ENCODE assay signal across 8 cellular contexts in the genomic region with DNA sequence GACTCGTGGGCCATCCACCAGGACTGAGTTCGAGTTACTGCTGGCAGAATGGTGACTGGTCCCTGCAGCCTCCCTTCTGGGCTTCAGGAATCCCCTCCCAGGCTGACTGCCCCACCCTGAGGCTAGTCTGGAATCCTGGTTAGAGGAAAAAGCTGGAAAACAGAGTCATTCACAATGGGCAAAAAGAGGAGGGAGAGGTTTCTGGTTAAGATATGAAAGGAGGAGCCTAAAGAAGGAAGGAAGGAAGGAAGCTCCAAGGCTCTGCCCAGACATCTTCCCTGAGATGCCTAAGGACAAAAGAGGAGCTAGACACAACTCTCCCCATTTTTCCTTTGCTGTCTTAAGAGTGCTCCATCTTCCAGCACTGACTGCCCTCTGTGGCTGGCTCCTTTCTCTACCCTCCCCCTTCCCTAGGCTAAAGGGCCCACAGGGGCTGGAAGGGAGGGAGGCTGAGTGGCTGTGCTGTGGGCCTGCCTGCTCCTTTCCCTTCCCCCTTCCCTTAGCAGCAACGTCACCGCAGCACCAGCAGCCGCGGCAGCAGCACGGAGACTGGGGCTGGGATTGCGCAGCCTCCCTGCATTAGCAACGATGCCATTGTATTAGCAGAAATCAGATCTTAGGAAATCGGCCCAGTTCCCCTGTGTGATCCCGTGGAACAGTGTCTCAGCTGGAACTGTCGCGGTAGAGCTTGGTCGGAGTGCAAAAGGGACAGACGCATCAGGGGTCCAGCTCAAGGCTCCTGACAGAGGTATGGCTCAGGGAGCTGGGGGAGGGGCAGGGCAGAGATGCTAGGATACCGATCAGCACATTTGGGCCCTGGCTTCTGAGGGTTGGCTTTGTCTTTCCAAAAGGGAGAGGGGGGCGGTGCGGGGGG. TPM values are rescaled to one million over a fixed set of nuclear protein-coding genes. Genes with fewer than 3 reads are reported as not detected.
DNase-seq lines count a peak whose midpoint lies in the region; ATAC-seq and TF ChIP-seq lines count a peak whose summit lies in the region.

No MANE protein-coding gene starts in this region.

- peak overlapping the region; percentile 67 for H3K4me3 ChIP-seq in thoracic aorta
- no peak overlapping the region for H3K4me3 ChIP-seq in CD4-positive, alpha-beta memory T cell (ENCODE audit: low read length in 2 of 2)

- H3K27ac Mint-ChIP-seq in endothelial cell (ENCODE audit: unreplicated experiment), result peak overlapping the region; percentile 88
- no peak overlapping the region for H3K27ac Mint-ChIP-seq in CD4-positive, alpha-beta memory T cell
- no peak overlapping the region for H3K27ac Mint-ChIP-seq in effector memory CD8-positive, alpha-beta T cell

- peaks cover 32% of the 10 kb centered on the region for H3K4me1 Mint-ChIP-seq in endothelial cell (ENCODE audit: unreplicated experiment)
- no peaks in the 10 kb centered on the region for H3K4me1 Mint-ChIP-seq in CD4-positive, alpha-beta memory T cell
- peaks cover 0 to 3% of the 10 kb centered on the region in 2 donors for H3K4me1 Mint-ChIP-seq in effector memory CD8-positive, alpha-beta T cell (ENCODE audit: low read depth in 2 of 2)

- peaks cover 22 to 87% of the 10 kb centered on the region in 2 donors for H3K4me1 ChIP-seq in thoracic aorta (ENCODE audit: control insufficient read depth in 1 of 2, low read depth in 2 of 2)
- H3K4me1 ChIP-seq in CD4-positive, alpha-beta memory T cell (ENCODE audit: insufficient read depth, low read length), result no peaks in the 10 kb centered on the region

- H3K36me3 ChIP-seq in thoracic aorta, result no peaks in the 10 kb centered on the region
- no peaks in the 10 kb centered on the region for H3K36me3 ChIP-seq in CD4-positive, alpha-beta memory T cell (ENCODE audit: insufficient read depth, low read length)

- H3K27me3 Mint-ChIP-seq in endothelial cell (ENCODE audit: unreplicated experiment), result peaks cover 4% of the 10 kb centered on the region
- H3K27me3 Mint-ChIP-seq in CD4-positive, alpha-beta memory T cell, result peaks cover 15 to 20% of the 10 kb centered on the region in 2 donors
- H3K27me3 Mint-ChIP-seq in effector memory CD8-positive, alpha-beta T cell, result peaks cover 35 to 48% of the 10 kb centered on the region in 2 donors

- H3K4me3 Mint-ChIP-seq in endothelial cell (ENCODE audit: unreplicated experiment), result peak overlapping the region; percentile 86
- H3K4me3 Mint-ChIP-seq in CD4-positive, alpha-beta memory T cell, result no peak overlapping the region
- no peak overlapping the region for H3K4me3 Mint-ChIP-seq in effector memory CD8-positive, alpha-beta T cell

- H3K9me3 Mint-ChIP-seq in endothelial cell (ENCODE audit: unreplicated experiment), result no peaks in the 10 kb centered on the region
- H3K9me3 Mint-ChIP-seq in CD4-positive, alpha-beta memory T cell, result no peaks in the 10 kb centered on the region
- no peaks in the 10 kb centered on the region for H3K9me3 Mint-ChIP-seq in effector memory CD8-positive, alpha-beta T cell

- no peaks in the 10 kb centered on the region for H3K27me3 ChIP-seq in thoracic aorta (replicated peaks; ENCODE audit: insufficient read depth)
- no peaks in the 10 kb centered on the region for H3K27me3 ChIP-seq in CD4-positive, alpha-beta memory T cell (ENCODE audit: insufficient read depth, low read length)

- H3K27ac ChIP-seq in thoracic aorta, result peak overlapping the region; percentile 80 to 81
- no peak overlapping the region for H3K27ac ChIP-seq in CD4-positive, alpha-beta memory T cell (ENCODE audit: low read depth, low read length)

- no peaks in the 10 kb centered on the region for H3K9me3 ChIP-seq in thoracic aorta
- no peaks in the 10 kb centered on the region for H3K9me3 ChIP-seq in CD4-positive, alpha-beta memory T cell (ENCODE audit: control insufficient read depth in 1 of 2, low read length in 2 of 2)

- CTCF ChIA-PET in CD4-positive, alpha-beta memory T cell (lab: Charles Lee; ENCODE audit: partially characterized antibody), result interaction anchor here (1.1 to 1.5 kb wide), 3 partner anchors 10 to 65 kb away, joined by 3 to 4 read pairs (median 3); no protein-coding TSS in a partner anchor

- H3K36me3 Mint-ChIP-seq in endothelial cell (ENCODE audit: low read depth, unreplicated experiment), result peaks cover 2% of the 10 kb centered on the region
- H3K36me3 Mint-ChIP-seq in CD4-positive, alpha-beta memory T cell, result no peaks in the 10 kb centered on the region
- H3K36me3 Mint-ChIP-seq in effector memory CD8-positive, alpha-beta T cell (ENCODE audit: insufficient read depth), result no peaks in the 10 kb centered on the region

- intact Hi-C loops in CD4-positive, alpha-beta memory T cell (cut with micrococcal nuclease), result no loop called here

- POLR2A ChIA-PET in CD4-positive, alpha-beta memory T cell (lab: Charles Lee; ENCODE audit: partially characterized antibody), result no interaction called here

- peak; percentile 37 for DNase-seq in NCI-H226
- DNase-seq in endothelial cell (ENCODE audit: low spot score), result peak; percentile 65
- DNase-seq in lung microvascular endothelial cell (ENCODE audit: low read depth in 2 of 2), result peak; percentile 69 to 82
- DNase-seq in thoracic aorta (ENCODE audit: low spot score), result peak; percentile 36
- DNase-seq in CD4-positive, alpha-beta memory T cell, result no peak
- no peak for DNase-seq in KG1 (lab: John Stamatoyannopoulos, UW)
- no peak for DNase-seq in effector memory CD8-positive, alpha-beta T cell

- TF ChIP-seq CTCF in endothelial cell (IDR thresholded peaks at IDR 0.05; ENCODE audit: unreplicated experiment) (no peak), thoracic aorta (IDR thresholded peaks at IDR 0.05) (no peak)

- ATAC-seq in thoracic aorta (ENCODE audit: insufficient number of reproducible peaks, low FRiP score, low read depth), result peak; percentile 74
- no peak for ATAC-seq in GM18909 (IDR thresholded peaks at IDR 0.05; ENCODE audit: poor library complexity, unreplicated experiment)
- ATAC-seq in effector memory CD8-positive, alpha-beta T cell (replicated peaks), result no peak

RNA-seq across cellular contexts. Expression of a gene that starts 48.7 kb away (rescaled TPM):
- total RNA-seq in endothelial cell (ENCODE audit: unreplicated experiment), result 22.3 TPM
- total RNA-seq in lung microvascular endothelial cell, result 7.8 and 10.9 TPM in 2 replicates
- total RNA-seq in thoracic aorta, result 100 to 1,000 TPM in 1 of 2 donors, 10 to 100 TPM in 1; 89.8 to 124 TPM
- under 1 TPM; 0.50 to 0.55 TPM for total RNA-seq in CD4-positive, alpha-beta memory T cell
- polyA plus RNA-seq in CD4-positive, alpha-beta memory T cell, result under 1 TPM in 1 of 2 donors, not detected in 1; 0.05 TPM

Comparison
In these comparisons a context has a peak if more than half of its experiments do, and no peak if none do; other contexts are left out.
1. DNase-seq: peak in NCI-H226 (single experiment), endothelial cell (single experiment), lung microvascular endothelial cell (2 of 2) and thoracic aorta (single experiment); none in CD4-positive, alpha-beta memory T cell (0 of 5), KG1 (single experiment) and effector memory CD8-positive, alpha-beta T cell (0 of 3).